ENCODE assay signal across 8 cellular contexts in the genomic region with DNA sequence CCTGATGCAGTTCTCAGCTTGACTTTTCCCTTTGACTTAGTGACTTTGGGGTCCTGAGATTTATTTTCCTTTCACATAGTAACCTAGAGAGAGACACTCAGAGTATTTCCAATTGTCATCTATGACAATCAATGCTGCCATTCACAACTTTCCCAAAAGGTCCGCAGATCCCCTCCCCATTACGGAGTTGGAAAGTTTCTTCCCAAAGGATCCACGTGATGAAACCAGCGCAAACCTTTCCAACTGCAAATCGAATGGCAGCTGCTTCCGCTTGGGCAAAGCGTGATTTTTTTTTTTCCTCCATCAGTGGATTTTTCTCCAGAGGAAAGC. TPM values are rescaled to one million over a fixed set of nuclear protein-coding genes. Genes with fewer than 3 reads are reported as not detected.
DNase-seq lines count a peak whose midpoint lies in the region; ATAC-seq lines count a peak whose summit lies in the region.

No MANE protein-coding gene starts in this region.

- H3K36me3 ChIP-seq in mucosa of stomach (ENCODE audit: control insufficient read depth, insufficient read depth, low read length) = no peaks in the 10 kb centered on the region

- DNase-seq in NCI-H460 (ENCODE audit: extremely low read depth, low read depth) (peak; percentile 26), dermis blood vessel endothelial cell (peak; percentile 69), NCI-H1694 (lab: John Stamatoyannopoulos, UW) (no peak), SKM-1 treated with dmso at 0.1 percent for 144 hours (lab: John Stamatoyannopoulos, UW; ENCODE audit: unreplicated experiment) (no peak), NCI-H1436 (lab: John Stamatoyannopoulos, UW) (no peak)

- peak overlapping the region; percentile 91 for H3K9ac ChIP-seq in mucosa of stomach (ENCODE audit: low read length)

- no peaks in the 10 kb centered on the region for H3K27me3 ChIP-seq in mucosa of stomach (ENCODE audit: control insufficient read depth, insufficient read depth, low read length)

- no peaks in the 10 kb centered on the region for H3K9me3 ChIP-seq in mucosa of stomach (ENCODE audit: control insufficient read depth, low read length)

- H3K4me3 ChIP-seq in mucosa of stomach (ENCODE audit: low read length) = peak overlapping the region; percentile 90

- H3K4me1 ChIP-seq in mucosa of stomach (ENCODE audit: control insufficient read depth, insufficient read depth, low read length) = peaks cover 6% of the 10 kb centered on the region

- ATAC-seq in GM18867 (IDR thresholded peaks at IDR 0.05; ENCODE audit: unreplicated experiment) (peak; percentile 7), HG03460 (IDR thresholded peaks at IDR 0.05; ENCODE audit: unreplicated experiment) (no peak)

RNA-seq across cellular contexts. Expression of a gene that starts 0.5 kb away (rescaled TPM):
- total RNA-seq in NCI-H460 (2014; rRNA removed; shearing (Covaris generic)) = 6.0 and 9.2 TPM in 2 replicates
- 46.9 and 60.8 TPM in 2 replicates for polyA plus RNA-seq in NCI-H460 (2014; cell fraction: nucleus; rRNA removed)
- 11.2 and 19.9 TPM in 2 replicates for total RNA-seq in dermis blood vessel endothelial cell

RNA-seq across cellular contexts. Expression of a gene that starts 15.0 kb away (rescaled TPM):
- total RNA-seq in NCI-H460 (2014; rRNA removed; shearing (Covaris generic)) = 10.6 and 11.6 TPM in 2 replicates
- polyA plus RNA-seq in NCI-H460 (2014; cell fraction: nucleus; rRNA removed) = 13.1 and 14.7 TPM in 2 replicates
- 52.4 and 61.2 TPM in 2 replicates for total RNA-seq in dermis blood vessel endothelial cell

Comparison
In these comparisons a context has a peak if more than half of its experiments do, and no peak if none do; other contexts are left out.
1. DNase-seq: peak in NCI-H460 (single experiment) and dermis blood vessel endothelial cell (single experiment); none in NCI-H1694 (single experiment), SKM-1 treated with dmso at 0.1 percent for 144 hours (single experiment) and NCI-H1436 (single experiment).